In genomic region chr6:21594427-21595264, GRCh38 we compare ENCODE assay signal across 8 cellular contexts. TPM values are rescaled to one million over a fixed set of nuclear protein-coding genes. Genes with fewer than 3 reads are reported as not detected.
DNase-seq lines count a peak whose midpoint lies in the region; ATAC-seq and TF ChIP-seq lines count a peak whose summit lies in the region.

No MANE protein-coding gene starts in this region.

- H3K4me2 ChIP-seq in DND-41 (ENCODE audit: insufficient read depth, low read length) = peak overlapping the region; percentile 58

- peak overlapping the region; percentile 92 for H3K27ac ChIP-seq in DND-41 (ENCODE audit: low read length)
- H3K27ac ChIP-seq in effector memory CD4-positive, alpha-beta T cell (ENCODE audit: insufficient read depth, low read length, poor library complexity, severe bottlenecking) = no peak overlapping the region
- peak overlapping the region; percentile 88 to 98 for H3K27ac ChIP-seq in lung (ENCODE audit: low read depth in 1 of 2, low read length in 1 of 2)

- H3K27me3 Mint-ChIP-seq in stimulated activated memory B cell treated with anti-CD40 and anti-IgM and Interleukin-4, amounts not matched to agents 10 μg/mL and 1 μg/mL and 100 μg/mL, for 72 hours = peaks cover 18% of the 10 kb centered on the region

- TF ChIP-seq CTCF in DND-41 (IDR thresholded peaks at IDR 0.05; ENCODE audit: borderline replicate concordance, extremely low read depth, low read length, poor library complexity, severe bottlenecking) (no peak), lung (IDR thresholded peaks at IDR 0.05; ENCODE audit: control extremely low read depth, extremely low read depth) (no peak)

- no peak for ATAC-seq in DND-41 (ENCODE audit: insufficient read depth, low read depth)
- peak; percentile 19 for ATAC-seq in GM21390 (IDR thresholded peaks at IDR 0.05; ENCODE audit: unreplicated experiment)
- peak; percentile 60 for ATAC-seq in lung (ENCODE audit: insufficient read depth, low FRiP score)
- peak; percentile 49 for ATAC-seq in stimulated activated memory B cell treated with anti-CD40 and anti-IgM and Interleukin-4, amounts not matched to agents 10 μg/mL and 1 μg/mL and 100 μg/mL, for 72 hours

- H3K36me3 Mint-ChIP-seq in stimulated activated memory B cell treated with anti-CD40 and anti-IgM and Interleukin-4, amounts not matched to agents 10 μg/mL and 1 μg/mL and 100 μg/mL, for 72 hours = no peaks in the 10 kb centered on the region

- H3K79me2 ChIP-seq in DND-41 (ENCODE audit: insufficient read depth, low read length) = peaks cover 71% of the 10 kb centered on the region

- H3K9me3 Mint-ChIP-seq in stimulated activated memory B cell treated with anti-CD40 and anti-IgM and Interleukin-4, amounts not matched to agents 10 μg/mL and 1 μg/mL and 100 μg/mL, for 72 hours = no peaks in the 10 kb centered on the region

- H3K36me3 ChIP-seq in DND-41 (ENCODE audit: insufficient read depth, low read length) (peaks cover 51% of the 10 kb centered on the region), lung (ENCODE audit: control insufficient read depth in 2 of 2, insufficient read depth in 2 of 2, low read length in 2 of 2) (no peaks in the 10 kb centered on the region)
- no peaks in the 10 kb centered on the region for H3K36me3 ChIP-seq in effector memory CD4-positive, alpha-beta T cell (ENCODE audit: control insufficient read depth, insufficient read depth, low read length)

- DNase-seq in DND-41 (peak; percentile 64), KBM-7 (peak; percentile 64), lung (ENCODE audit: low spot score) (peak; percentile 61), OCI-M1 (lab: John Stamatoyannopoulos, UW) (no peak)
- DNase-seq in activated CD4-positive, CD25-positive, alpha-beta regulatory T cell treated with anti-CD3 and anti-CD28 coated beads, Interleukin-2, amount 50 U/mL, for 72 hours = peak; percentile 43
- DNase-seq in effector memory CD4-positive, alpha-beta T cell = no peak

- peaks cover 45% of the 10 kb centered on the region for H4K20me1 ChIP-seq in DND-41 (ENCODE audit: insufficient read depth, low read length)

- H3K4me1 ChIP-seq in DND-41 (ENCODE audit: insufficient read depth, low read length) (peaks cover 37% of the 10 kb centered on the region), lung (ENCODE audit: control insufficient read depth in 2 of 2, insufficient read depth in 2 of 2, low read length in 2 of 2) (peaks cover 0 to 9% of the 10 kb centered on the region in 2 donors)
- H3K4me1 ChIP-seq in effector memory CD4-positive, alpha-beta T cell (ENCODE audit: control insufficient read depth, insufficient read depth, low read length, poor library complexity, severe bottlenecking) = peaks cover 11% of the 10 kb centered on the region

- H3K9me3 ChIP-seq in DND-41 (ENCODE audit: insufficient read depth, low read length, severe bottlenecking) (no peaks in the 10 kb centered on the region), lung (ENCODE audit: control insufficient read depth in 2 of 2, insufficient read depth in 1 of 2, low read length in 1 of 2) (no peaks in the 10 kb centered on the region)
- no peaks in the 10 kb centered on the region for H3K9me3 ChIP-seq in effector memory CD4-positive, alpha-beta T cell (ENCODE audit: control insufficient read depth, low read length)

- WGBS in lung, 2 donors = 0% methylated on average over 75 to 105 of the region's 105 CpGs

- no peaks in the 10 kb centered on the region for H3K27me3 ChIP-seq in DND-41 (ENCODE audit: insufficient read depth, low read length, poor library complexity)
- peaks cover 22% of the 10 kb centered on the region for H3K27me3 ChIP-seq in effector memory CD4-positive, alpha-beta T cell (replicated peaks; ENCODE audit: control insufficient read depth, insufficient read depth, low read length, poor library complexity, severe bottlenecking)
- H3K27me3 ChIP-seq in lung (ENCODE audit: control insufficient read depth, insufficient read depth) = no peaks in the 10 kb centered on the region

- peak overlapping the region; percentile 50 to 67 for H3K4me3 ChIP-seq in DND-41 (ENCODE audit: low read depth in 1 of 2, low read length in 2 of 2)
- peak overlapping the region; percentile 62 for H3K4me3 ChIP-seq in effector memory CD4-positive, alpha-beta T cell (ENCODE audit: insufficient read depth, low read depth, low read length, poor library complexity, severe bottlenecking)
- H3K4me3 ChIP-seq in lung = peak overlapping the region; percentile 92

- peak overlapping the region; percentile 73 for H3K9ac ChIP-seq in DND-41 (ENCODE audit: low read depth, low read length)

- no peak overlapping the region for H3K4me3 Mint-ChIP-seq in stimulated activated memory B cell treated with anti-CD40 and anti-IgM and Interleukin-4, amounts not matched to agents 10 μg/mL and 1 μg/mL and 100 μg/mL, for 72 hours

- peaks cover 19% of the 10 kb centered on the region for H3K4me1 Mint-ChIP-seq in stimulated activated memory B cell treated with anti-CD40 and anti-IgM and Interleukin-4, amounts not matched to agents 10 μg/mL and 1 μg/mL and 100 μg/mL, for 72 hours

- in situ Hi-C loops in KBM-7 (cut with MboI; ENCODE audit: low pct_unique_long_range_greater_than_20kb, low sequenced_read_pairs) = loop anchor here (25.0 kb wide), 1 partner anchor 1032 kb away; no protein-coding TSS in a partner anchor

- H3K27ac Mint-ChIP-seq in stimulated activated memory B cell treated with anti-CD40 and anti-IgM and Interleukin-4, amounts not matched to agents 10 μg/mL and 1 μg/mL and 100 μg/mL, for 72 hours = no peak overlapping the region

- no peak overlapping the region for H2AFZ ChIP-seq in DND-41 (ENCODE audit: low read depth, low read length)

RNA-seq across cellular contexts. Expression of gene SOX4, which starts 1.1 kb away (rescaled TPM):
- 10 to 100 TPM; 29.6 to 61.4 TPM for total RNA-seq in lung
- polyA plus RNA-seq in lung = 10 to 100 TPM in 1 of 2 donors, 1 to 10 TPM in 1; 8.2 to 10.2 TPM

Comparison
In these comparisons a context has a peak if more than half of its experiments do, and no peak if none do; other contexts are left out.
1. DNase-seq: peak in DND-41 (single experiment), KBM-7 (single experiment), activated CD4-positive, CD25-positive, alpha-beta regulatory T cell treated with anti-CD3 and anti-CD28 coated beads, Interleukin-2, amount 50 U/mL, for 72 hours (single experiment) and lung (single experiment); none in effector memory CD4-positive, alpha-beta T cell (0 of 3) and OCI-M1 (single experiment).
2. Peak in every context shown above with its lines, with median percentiles within 50 percentile points of each other: H3K4me3 ChIP-seq.